ENCODE assay signal across 11 cellular contexts in genomic region chr5:12360218-12360617, GRCh38.
"Had no signal": no experiment of that assay in that cellular context is flagged by ENCODE, and none has a peak within 500 bp of the region (broad histone marks: within the 10 kb centered on the region; RNA-seq: fewer than 3 reads in every experiment).

No MANE protein-coding gene starts in this region.

- H3K9me3 ChIP-seq: HAP-1 had no signal

- FAIRE-seq: H1, H54 had no signal

- H3K36me3 ChIP-seq: HAP-1 had no signal

- H3K4me3 ChIP-seq: GM23248, GM23338, HAP-1 had no signal

- H2AFZ ChIP-seq: GM23248, GM23338 had no signal

- DNase-seq: GM23248, GOT3, H7, H9, HCEC 1CT, HFFc6 had no signal

- ATAC-seq: GM23338, HCT116 had no signal

- H3K27ac ChIP-seq: GM23248 had no signal

- H3K4me2 ChIP-seq: GM23338 had no signal

- H3K9ac ChIP-seq: GM23248 had no signal

- H3K4me1 ChIP-seq: HAP-1 had no signal
